Comparison of ENCODE assay signal across 12 cellular contexts in genomic region chrX:110108381-110108796, GRCh38.
A peak's percentile ranks its signal among the peaks of the same experiment; 100 is the strongest.
DNase-seq lines count a peak whose midpoint lies in the region; ATAC-seq and TF ChIP-seq lines count a peak whose summit lies in the region.
"Had no signal": no experiment of that assay in that cellular context is flagged by ENCODE, and none has a peak within 500 bp of the region (broad histone marks: within the 10 kb centered on the region; RNA-seq: fewer than 3 reads in every experiment).

No MANE protein-coding gene starts in this region.

- intact Hi-C loops in sigmoid colon (cut with DNase I), result no loop called here

- no peaks in the 10 kb centered on the region for H3K9me3 ChIP-seq in sigmoid colon
- H3K9me3 ChIP-seq: suprapubic skin had no signal

- TF ChIP-seq POLR2A in sigmoid colon (IDR thresholded peaks at IDR 0.05), result no peak

- TF ChIP-seq CTCF in fibroblast of the aortic adventitia (IDR thresholded peaks at IDR 0.05; ENCODE audit: insufficient read depth, low read length) (no peak), GM10248 (IDR thresholded peaks at IDR 0.05; ENCODE audit: control extremely low read depth, extremely low read depth, low read depth, missing control alignments) (no peak), sigmoid colon (IDR thresholded peaks at IDR 0.05) (no peak)

- no peaks in the 10 kb centered on the region for H3K27me3 ChIP-seq in sigmoid colon
- H3K27me3 ChIP-seq: suprapubic skin had no signal

- POLR2A ChIA-PET in GM10248 (lab: Yijun Ruan, JAX), result no interaction called here

- H3K27ac ChIP-seq in sigmoid colon, result no peak overlapping the region
- H3K27ac ChIP-seq: suprapubic skin had no signal

- peak; percentile 59 for ATAC-seq in GM21737 (IDR thresholded peaks at IDR 0.05; ENCODE audit: unreplicated experiment)

- DNase-seq in Ammon's horn (ENCODE audit: low spot score) (peak; percentile 2), NOMO-1 treated with dmso at 0.1 percent for 144 hours (lab: John Stamatoyannopoulos, UW; ENCODE audit: unreplicated experiment) (peak; percentile 73), fibroblast of the aortic adventitia (ENCODE audit: low read depth) (peak; percentile 29), GM10248 (ENCODE audit: extremely low spot score) (no peak), sigmoid colon (no peak), NCI-H1694 treated with DMSO at 0.1 percent for 48 hours (lab: John Stamatoyannopoulos, UW) (no peak)
- DNase-seq in activated CD4-positive, alpha-beta T cell treated with anti-CD3 and anti-CD28 coated beads, Interleukin-2, amount 50 U/mL, for 1 hour, result no peak
- DNase-seq: GOT3; stimulated activated CD4-positive, alpha-beta T cell treated with anti-CD3 and anti-CD28 coated beads, Interleukin-1b, Interleukin-23, amount 100 ng/mL, for 48 hours; T-helper 9 cell had no signal

- CTCF ChIA-PET in GM10248 (lab: Yijun Ruan, JAX), result interaction anchor here (2.0 kb wide), 1 partner anchor 38 kb away, joined by 7 read pairs; no protein-coding TSS in a partner anchor

- no peak for TF ChIP-seq EP300 in sigmoid colon (IDR thresholded peaks at IDR 0.05)

- no peaks in the 10 kb centered on the region for H3K36me3 ChIP-seq in sigmoid colon
- H3K36me3 ChIP-seq: suprapubic skin had no signal

- H3K4me3 ChIP-seq in fibroblast of the aortic adventitia (ENCODE audit: low read depth, low read length), result no peak overlapping the region
- no peak overlapping the region for H3K4me3 ChIP-seq in sigmoid colon
- H3K4me3 ChIP-seq: suprapubic skin had no signal

- H3K4me1 ChIP-seq in sigmoid colon, result no peaks in the 10 kb centered on the region
- H3K4me1 ChIP-seq: suprapubic skin had no signal

- WGBS in sigmoid colon, 2 donors, result 59 to 85% methylated on average over 3 of the region's 3 CpGs

Comparison
In these comparisons a context has a peak if more than half of its experiments do, and no peak if none do; other contexts are left out.
1. DNase-seq: peak in Ammon's horn (single experiment), NOMO-1 treated with dmso at 0.1 percent for 144 hours (single experiment) and fibroblast of the aortic adventitia (single experiment); none in GM10248 (single experiment), activated CD4-positive, alpha-beta T cell treated with anti-CD3 and anti-CD28 coated beads, Interleukin-2, amount 50 U/mL, for 1 hour (single experiment), sigmoid colon (single experiment) and NCI-H1694 treated with DMSO at 0.1 percent for 48 hours (single experiment).